25 cellular contexts compared by ENCODE assay signal in genomic region chr18:33720133-33720532, GRCh38.
DNase-seq lines count a peak whose midpoint lies in the region; ATAC-seq and TF ChIP-seq lines count a peak whose summit lies in the region.
"Had no signal": no experiment of that assay in that cellular context is flagged by ENCODE, and none has a peak within 500 bp of the region (broad histone marks: within the 10 kb centered on the region; RNA-seq: fewer than 3 reads in every experiment).

No MANE protein-coding gene starts in this region.

- H3K4me3 ChIP-seq in AG10803 (ENCODE audit: low read length) (no peak overlapping the region), RWPE2 (ENCODE audit: severe bottlenecking) (no peak overlapping the region), epithelial cell of esophagus (ENCODE audit: low read length) (no peak overlapping the region), kidney epithelial cell (ENCODE audit: low read depth, low read length) (no peak overlapping the region), MG63 (no peak overlapping the region)
- H3K4me3 ChIP-seq: A549, BLaER1, GM12878, right atrium auricular region, stomach had no signal

- H3K27me3 ChIP-seq in RWPE2 (ENCODE audit: insufficient read depth, poor library complexity, severe bottlenecking) (no peaks in the 10 kb centered on the region), kidney epithelial cell (ENCODE audit: control insufficient read depth, insufficient read depth, low read length) (no peaks in the 10 kb centered on the region), MG63 (no peaks in the 10 kb centered on the region)
- H3K27me3 ChIP-seq: BLaER1, right atrium auricular region, stomach had no signal

- H3K36me3 ChIP-seq in RWPE2 (ENCODE audit: low read depth) (no peaks in the 10 kb centered on the region), kidney epithelial cell (ENCODE audit: control insufficient read depth, insufficient read depth, low read length) (no peaks in the 10 kb centered on the region), MG63 (no peaks in the 10 kb centered on the region)
- H3K36me3 ChIP-seq: BLaER1, right atrium auricular region, stomach had no signal

- H3K27ac ChIP-seq in RWPE2 (ENCODE audit: poor library complexity, severe bottlenecking): no peak overlapping the region
- H3K27ac ChIP-seq: A549, BLaER1, right atrium auricular region had no signal

- TF ChIP-seq CTCF in AG10803 (conservative IDR thresholded peaks at IDR 0.05; ENCODE audit: low read length) (no peak), RWPE2 (IDR thresholded peaks at IDR 0.05; ENCODE audit: poor library complexity, severe bottlenecking) (no peak), epithelial cell of esophagus (IDR thresholded peaks at IDR 0.05; ENCODE audit: insufficient read depth, low read depth, low read length, missing control alignments) (no peak), kidney epithelial cell (IDR thresholded peaks at IDR 0.05; ENCODE audit: insufficient read depth, low read length, poor library complexity, severe bottlenecking) (no peak)

- H3K4me1 ChIP-seq in RWPE2 (ENCODE audit: insufficient read depth, poor library complexity, severe bottlenecking): no peaks in the 10 kb centered on the region
- H3K4me1 ChIP-seq: A549, BLaER1, right atrium auricular region, stomach had no signal

- DNase-seq in AG10803 (ENCODE audit: low read depth): peak; percentile 3
- DNase-seq in RWPE2 (ENCODE audit: low spot score): no peak
- DNase-seq in epithelial cell of esophagus (ENCODE audit: low read depth): peak; percentile 57
- peak; percentile 21 for DNase-seq in kidney epithelial cell (ENCODE audit: low read depth)
- DNase-seq in MG63: no peak
- no peak for DNase-seq in SKM-1 treated with dmso at 0.1 percent for 144 hours (lab: John Stamatoyannopoulos, UW; ENCODE audit: unreplicated experiment)
- DNase-seq in NCI-H345 (lab: John Stamatoyannopoulos, UW): no peak
- DNase-seq: activated CD4-positive, alpha-beta T cell treated with anti-CD3 and anti-CD28 coated beads, Interleukin-2, amount 10 ng/mL, durations not matched to agents 7 days and 5 days; activated naive CD8-positive, alpha-beta T cell treated with anti-CD3 and anti-CD28 coated beads, Interleukin-2, amount 10 ng/mL, durations not matched to agents 7 days and 5 days; COR-L47; dermis blood vessel endothelial cell; DND-41; HFFc6; Kasumi-1; NCI-H1092; NCI-H2029; stomach; T-helper 2 cell; trophoblast cell had no signal

- no peaks in the 10 kb centered on the region for H3K9me3 ChIP-seq in RWPE2 (ENCODE audit: severe bottlenecking)
- no peaks in the 10 kb centered on the region for H3K9me3 ChIP-seq in MG63
- H3K9me3 ChIP-seq: A549, BLaER1, right atrium auricular region had no signal

- ATAC-seq in RWPE2 (ENCODE audit: low read depth) (peak; percentile 41; the same call in 1 of the 3 replicates), HG03342 (IDR thresholded peaks at IDR 0.05; ENCODE audit: unreplicated experiment) (no peak)
- ATAC-seq: A549; activated T-helper 17 cell treated with anti-CD3 and anti-CD28 coated beads, Interleukin-2, amount 50 U/mL, for 72 hours; GM12878 had no signal

Comparison
In these comparisons a context has a peak if more than half of its experiments do, and no peak if none do; other contexts are left out.
1. DNase-seq: peak in AG10803 (single experiment), epithelial cell of esophagus (single experiment) and kidney epithelial cell (single experiment); none in RWPE2 (single experiment), MG63 (single experiment), SKM-1 treated with dmso at 0.1 percent for 144 hours (single experiment) and NCI-H345 (single experiment).